In genomic region chr1:50358962-50359361, GRCh38 we compare ENCODE assay signal across 26 cellular contexts.
"Had no signal": no experiment of that assay in that cellular context is flagged by ENCODE, and none has a peak within 500 bp of the region (broad histone marks: within the 10 kb centered on the region; RNA-seq: fewer than 3 reads in every experiment).

No MANE protein-coding gene starts in this region.

- H3K4me3 ChIP-seq: breast epithelium, dorsolateral prefrontal cortex, esophagus muscularis mucosa, stomach, suprapubic skin, transverse colon, uterus had no signal

- H3K36me3 Mint-ChIP-seq: activated naive CD8-positive, alpha-beta T cell treated with anti-CD3 and anti-CD28 coated beads, Interleukin-2, amount 10 ng/mL, durations not matched to agents 7 days and 5 days; memory B cell; stimulated activated effector memory CD8-positive, alpha-beta T cell treated with anti-CD3 and anti-CD28 coated beads, Interleukin-12 subunit alpha, Interleukin-12 subunit beta, amount 100 ng/mL, for 72 hours had no signal

- H3K36me3 ChIP-seq: breast epithelium, esophagus muscularis mucosa, stomach, suprapubic skin, transverse colon, uterus had no signal

- H3K27ac Mint-ChIP-seq: activated naive CD4-positive, alpha-beta T cell treated with anti-CD3 and anti-CD28 coated beads for 36 hours; activated naive CD8-positive, alpha-beta T cell treated with anti-CD3 and anti-CD28 coated beads, Interleukin-2, amount 10 ng/mL, durations not matched to agents 7 days and 5 days; effector memory CD8-positive, alpha-beta T cell; memory B cell; nephron; stimulated activated effector memory CD8-positive, alpha-beta T cell treated with anti-CD3 and anti-CD28 coated beads, Interleukin-12 subunit alpha, Interleukin-12 subunit beta, amount 100 ng/mL, for 72 hours had no signal

- ATAC-seq: effector memory CD8-positive, alpha-beta T cell; left cardiac atrium; sciatic nerve; stimulated activated effector memory CD8-positive, alpha-beta T cell treated with anti-CD3 and anti-CD28 coated beads, Interleukin-12 subunit alpha, Interleukin-12 subunit beta, amount 100 ng/mL, for 72 hours had no signal

- H3K4me1 Mint-ChIP-seq: activated naive CD8-positive, alpha-beta T cell treated with anti-CD3 and anti-CD28 coated beads, Interleukin-2, amount 10 ng/mL, durations not matched to agents 7 days and 5 days; central memory CD8-positive, alpha-beta T cell; memory B cell; nephron; stimulated activated effector memory CD8-positive, alpha-beta T cell treated with anti-CD3 and anti-CD28 coated beads, Interleukin-12 subunit alpha, Interleukin-12 subunit beta, amount 100 ng/mL, for 72 hours had no signal

- H3K27ac ChIP-seq: breast epithelium, dorsolateral prefrontal cortex, esophagus muscularis mucosa, stomach, suprapubic skin, transverse colon, uterus had no signal

- DNase-seq: activated CD4-positive, alpha-beta T cell treated with anti-CD3 and anti-CD28 coated beads for 4 hours; activated CD4-positive, alpha-beta T cell treated with anti-CD3 and anti-CD28 coated beads, Interleukin-2, amount 50 U/mL, for 48 hours; activated CD4-positive, CD25-positive, alpha-beta regulatory T cell; activated naive CD4-positive, alpha-beta T cell treated with anti-CD3 and anti-CD28 coated beads for 36 hours; activated naive CD8-positive, alpha-beta T cell treated with anti-CD3 and anti-CD28 coated beads, Interleukin-2, amount 10 ng/mL, durations not matched to agents 7 days and 5 days; activated T-cell treated with anti-CD3 and anti-CD28 coated beads, Interleukin-2, amount 50 U/mL, for 48 hours; amniotic stem cell; dorsolateral prefrontal cortex; effector memory CD8-positive, alpha-beta T cell; hippocampal formation; islet precursor cell; left cardiac atrium; occipital lobe; small intestine; stimulated activated CD4-positive, alpha-beta T cell treated with anti-CD3 and anti-CD28 coated beads, Interleukin-2, amount 100 ng/mL, for 24 hours; stomach; transverse colon; uterus had no signal

- H3K4me1 ChIP-seq: breast epithelium, esophagus muscularis mucosa, stomach, suprapubic skin, transverse colon, uterus had no signal

- H3K27me3 ChIP-seq: uterus had no signal

- H3K9me3 Mint-ChIP-seq: activated naive CD4-positive, alpha-beta T cell treated with anti-CD3 and anti-CD28 coated beads for 36 hours; activated naive CD8-positive, alpha-beta T cell treated with anti-CD3 and anti-CD28 coated beads, Interleukin-2, amount 10 ng/mL, durations not matched to agents 7 days and 5 days; stimulated activated effector memory CD8-positive, alpha-beta T cell treated with anti-CD3 and anti-CD28 coated beads, Interleukin-12 subunit alpha, Interleukin-12 subunit beta, amount 100 ng/mL, for 72 hours had no signal

- H3K9me3 ChIP-seq: breast epithelium, suprapubic skin, transverse colon, uterus had no signal

- H3K4me3 Mint-ChIP-seq: activated naive CD4-positive, alpha-beta T cell treated with anti-CD3 and anti-CD28 coated beads for 36 hours; activated naive CD8-positive, alpha-beta T cell treated with anti-CD3 and anti-CD28 coated beads, Interleukin-2, amount 10 ng/mL, durations not matched to agents 7 days and 5 days; central memory CD8-positive, alpha-beta T cell; effector memory CD8-positive, alpha-beta T cell; memory B cell; nephron; stimulated activated effector memory CD8-positive, alpha-beta T cell treated with anti-CD3 and anti-CD28 coated beads, Interleukin-12 subunit alpha, Interleukin-12 subunit beta, amount 100 ng/mL, for 72 hours had no signal
